8 cellular contexts compared by ENCODE assay signal in genomic region chr9:35756743-35757526, GRCh38. TPM values are rescaled to one million over a fixed set of nuclear protein-coding genes. Genes with fewer than 3 reads are reported as not detected.
DNase-seq lines count a peak whose midpoint lies in the region; ATAC-seq and TF ChIP-seq lines count a peak whose summit lies in the region.

No MANE protein-coding gene starts in this region.

- DNase-seq in CD1c-positive myeloid dendritic cell (ENCODE audit: extremely low spot score) (peak; percentile 32), GM19240 (ENCODE audit: insufficient read length, low spot score) (peak; percentile 15), adipocyte (ENCODE audit: low read depth) (peak; percentile 27), right atrium auricular region (ENCODE audit: low spot score) (peak; percentile 73), psoas muscle (peak; percentile 75 to 87)

- peak overlapping the region; percentile 21 for H3K4me3 ChIP-seq in adipocyte (ENCODE audit: low read length)
- peak overlapping the region; percentile 61 to 67 for H3K4me3 ChIP-seq in right atrium auricular region
- H3K4me3 ChIP-seq in psoas muscle = peak overlapping the region; percentile 82

- intact Hi-C loops in psoas muscle (cut with DNase I) = no loop called here

- peaks cover 28% of the 10 kb centered on the region for H3K4me1 ChIP-seq in adipocyte (ENCODE audit: control insufficient read depth, insufficient read depth, low read length)
- H3K4me1 ChIP-seq in right atrium auricular region = peaks cover 0 to 44% of the 10 kb centered on the region in 2 donors
- H3K4me1 ChIP-seq in psoas muscle = peaks cover 19% of the 10 kb centered on the region

- no peaks in the 10 kb centered on the region for H3K9me3 ChIP-seq in adipocyte (ENCODE audit: control insufficient read depth, low read length)
- no peaks in the 10 kb centered on the region for H3K9me3 ChIP-seq in right atrium auricular region
- no peaks in the 10 kb centered on the region for H3K9me3 ChIP-seq in psoas muscle

- peak overlapping the region; percentile 51 for H3K9ac ChIP-seq in adipocyte (ENCODE audit: low read length)

- H3K27ac ChIP-seq in right atrium auricular region (peak overlapping the region; percentile 90 to 95), psoas muscle (peak overlapping the region; percentile 94)

- TF ChIP-seq CTCF in right atrium auricular region (IDR thresholded peaks at IDR 0.05) = no peak
- TF ChIP-seq CTCF in psoas muscle (IDR thresholded peaks at IDR 0.05) = no peak

- ATAC-seq in HG03521 (IDR thresholded peaks at IDR 0.05; ENCODE audit: unreplicated experiment) = peak; percentile 54
- ATAC-seq in psoas muscle = peak; percentile 81 to 87 (median 86)
- ATAC-seq in HG03439 (IDR thresholded peaks at IDR 0.05; ENCODE audit: unreplicated experiment) = no peak

- H3K36me3 ChIP-seq in adipocyte (ENCODE audit: control insufficient read depth, insufficient read depth, low read length, severe bottlenecking) (peaks cover 34% of the 10 kb centered on the region), right atrium auricular region (peaks cover 23% of the 10 kb centered on the region), psoas muscle (ENCODE audit: insufficient read depth in 1 of 2, low read depth in 1 of 2) (peaks cover 4 to 42% of the 10 kb centered on the region in 2 donors)

- 1 to 2% (median 2%) methylated on average over 47 to 53 of the region's 53 CpGs for WGBS in psoas muscle, 3 donors

- no peaks in the 10 kb centered on the region for H3K27me3 ChIP-seq in adipocyte (replicated peaks; ENCODE audit: control insufficient read depth, insufficient read depth, low read length)
- H3K27me3 ChIP-seq in right atrium auricular region = no peaks in the 10 kb centered on the region
- no peaks in the 10 kb centered on the region for H3K27me3 ChIP-seq in psoas muscle (ENCODE audit: insufficient read depth in 3 of 3, low read length in 2 of 3)

TF ChIP-seq in PFSK-1, 5 proteins besides CTCF, POLR2A, EP300 and RAD21:
- TF ChIP-seq FOXP2 (optimal IDR thresholded peaks at IDR 0.05; ENCODE audit: borderline replicate concordance, extremely low read depth, extremely low read length, insufficient read depth) = peak; percentile 42
- no peak for TF ChIP-seq TAF1 (IDR thresholded peaks at IDR 0.05; ENCODE audit: borderline replicate concordance, insufficient read depth, low read length)

RNA-seq across cellular contexts. Expression of gene MSMP, which starts 2.9 kb away (rescaled TPM):
- 2.2 TPM for polyA plus RNA-seq in PFSK-1 (2012; ENCODE audit: insufficient read length, low read depth)
- total RNA-seq in right atrium auricular region (not detected), psoas muscle (not detected)
- polyA plus RNA-seq in psoas muscle = 1 to 10 TPM in 1 of 3 donors, under 1 TPM in 1, not detected in 1; 0.16 to 1.2 TPM

RNA-seq across cellular contexts. Expression of gene RGP1, which starts 7.8 kb away (rescaled TPM):
- 8.9 TPM for polyA plus RNA-seq in PFSK-1 (2012; ENCODE audit: insufficient read length, low read depth)
- 10 to 100 TPM; 21.3 to 25.7 TPM for total RNA-seq in right atrium auricular region
- 10 to 100 TPM; 32.3 to 51.0 (median 37.4) TPM for total RNA-seq in psoas muscle
- polyA plus RNA-seq in psoas muscle = 10 to 100 TPM; 10.7 to 34.6 (median 24.0) TPM

RNA-seq across cellular contexts. Expression of gene GBA2, which starts 7.9 kb away (rescaled TPM):
- 40.0 TPM for polyA plus RNA-seq in PFSK-1 (2012; ENCODE audit: insufficient read length, low read depth)
- total RNA-seq in right atrium auricular region (10 to 100 TPM; 64.1 to 76.3 TPM), psoas muscle (10 to 100 TPM; 36.1 to 83.6 (median 50.1) TPM)
- 100 to 1,000 TPM in 1 of 3 donors, 10 to 100 TPM in 2; 47.0 to 107 (median 47.4) TPM for polyA plus RNA-seq in psoas muscle

RNA-seq across cellular contexts. Expression of gene CREB3, which starts 24.5 kb away (rescaled TPM):
- 14.7 TPM for polyA plus RNA-seq in PFSK-1 (2012; ENCODE audit: insufficient read length, low read depth)
- total RNA-seq in right atrium auricular region = 10 to 100 TPM; 34.6 to 48.5 TPM
- total RNA-seq in psoas muscle = 10 to 100 TPM; 16.1 to 22.4 (median 20.5) TPM
- 10 to 100 TPM; 20.9 to 55.1 (median 27.8) TPM for polyA plus RNA-seq in psoas muscle

RNA-seq across cellular contexts. Expression of gene TLN1, which starts 24.9 kb away (rescaled TPM):
- 187 TPM for polyA plus RNA-seq in PFSK-1 (2012; ENCODE audit: insufficient read length, low read depth)
- total RNA-seq in right atrium auricular region (100 to 1,000 TPM; 273 to 370 TPM), psoas muscle (100 to 1,000 TPM; 146 to 212 (median 152) TPM)
- 100 to 1,000 TPM in 1 of 3 donors, 10 to 100 TPM in 2; 88.2 to 320 (median 96.5) TPM for polyA plus RNA-seq in psoas muscle

Comparison
In these comparisons a context has a peak if more than half of its experiments do, and no peak if none do; other contexts are left out.
1. DNase-seq: peak in every context shown above with its lines; median percentile 81 in psoas muscle; 73 in right atrium auricular region; 32 in CD1c-positive myeloid dendritic cell; 27 in adipocyte; 15 in GM19240.
2. H3K4me3 ChIP-seq: peak in every context shown above with its lines; median percentile 82 in psoas muscle; 64 in right atrium auricular region; 21 in adipocyte.